ENCODE assay signal across 13 cellular contexts in genomic region chr7:28625446-28625845, GRCh38.
A peak's percentile ranks its signal among the peaks of the same experiment; 100 is the strongest.
DNase-seq lines count a peak whose midpoint lies in the region; ATAC-seq and TF ChIP-seq lines count a peak whose summit lies in the region.
"Had no signal": no experiment of that assay in that cellular context is flagged by ENCODE, and none has a peak within 500 bp of the region (broad histone marks: within the 10 kb centered on the region; RNA-seq: fewer than 3 reads in every experiment).

No MANE protein-coding gene starts in this region.

- H3K9ac ChIP-seq in adipocyte (ENCODE audit: low read length): no peak overlapping the region

- no peaks in the 10 kb centered on the region for H3K36me3 Mint-ChIP-seq in activated naive CD4-positive, alpha-beta T cell treated with anti-CD3 and anti-CD28 coated beads, Interleukin-2, amount 50 U/mL, for 72 hours
- H3K36me3 Mint-ChIP-seq in progenitor cell of endocrine pancreas (ENCODE audit: insufficient read depth): no peaks in the 10 kb centered on the region
- H3K36me3 Mint-ChIP-seq: CD8-positive, alpha-beta memory T cell had no signal

- H3K27ac Mint-ChIP-seq in activated naive CD4-positive, alpha-beta T cell treated with anti-CD3 and anti-CD28 coated beads, Interleukin-2, amount 50 U/mL, for 72 hours: no peak overlapping the region
- no peak overlapping the region for H3K27ac Mint-ChIP-seq in progenitor cell of endocrine pancreas
- H3K27ac Mint-ChIP-seq: CD8-positive, alpha-beta memory T cell had no signal

- H3K27me3 ChIP-seq in adipocyte (replicated peaks; ENCODE audit: control insufficient read depth, insufficient read depth, low read length) (no peaks in the 10 kb centered on the region), neutrophil (peaks cover 12% of the 10 kb centered on the region)

- H3K27me3 Mint-ChIP-seq in progenitor cell of endocrine pancreas: no peaks in the 10 kb centered on the region

- H3K4me3 Mint-ChIP-seq in progenitor cell of endocrine pancreas (ENCODE audit: low read depth): no peak overlapping the region
- H3K4me3 Mint-ChIP-seq: CD8-positive, alpha-beta memory T cell had no signal

- no peak for ATAC-seq in activated naive CD4-positive, alpha-beta T cell treated with anti-CD3 and anti-CD28 coated beads, Interleukin-2, amount 50 U/mL, for 72 hours

- H3K9me3 ChIP-seq in adipocyte (ENCODE audit: control insufficient read depth, low read length) (no peaks in the 10 kb centered on the region), neutrophil (no peaks in the 10 kb centered on the region)
- H3K9me3 ChIP-seq: Caco-2, HAP-1 had no signal

- peak; percentile 41 for DNase-seq in adipocyte (ENCODE audit: low read depth)
- peak; percentile 25 for DNase-seq in fibroblast of the aortic adventitia (ENCODE audit: low read depth)
- peak; percentile 40 for DNase-seq in stromal cell of bone marrow (ENCODE audit: low read depth)
- no peak for DNase-seq in activated naive CD4-positive, alpha-beta T cell treated with anti-CD3 and anti-CD28 coated beads, Interleukin-2, amount 50 U/mL, for 72 hours (ENCODE audit: low spot score in 2 of 2)
- no peak for DNase-seq in putamen (ENCODE audit: low spot score)
- no peak for DNase-seq in progenitor cell of endocrine pancreas (ENCODE audit: low spot score, unreplicated experiment)
- DNase-seq: Caco-2; CD8-positive, alpha-beta memory T cell; DMS53; GF-D8; GOT3 had no signal

- H3K4me1 ChIP-seq in adipocyte (ENCODE audit: control insufficient read depth, insufficient read depth, low read length) (peaks cover 65% of the 10 kb centered on the region), neutrophil (ENCODE audit: control insufficient read depth in 1 of 2, insufficient read depth in 1 of 2, low read depth in 1 of 2, low read length in 1 of 2) (peaks cover 17 to 20% of the 10 kb centered on the region in 2 experiments)
- H3K4me1 ChIP-seq: HAP-1 had no signal

- H3K4me3 ChIP-seq in adipocyte (ENCODE audit: low read length) (no peak overlapping the region), fibroblast of the aortic adventitia (ENCODE audit: low read depth, low read length) (no peak overlapping the region), neutrophil (ENCODE audit: low read depth in 1 of 2, low read length in 1 of 2) (no peak overlapping the region)
- H3K4me3 ChIP-seq: HAP-1 had no signal

- no peaks in the 10 kb centered on the region for H3K36me3 ChIP-seq in adipocyte (ENCODE audit: control insufficient read depth, insufficient read depth, low read length, severe bottlenecking)
- no peaks in the 10 kb centered on the region for H3K36me3 ChIP-seq in neutrophil
- H3K36me3 ChIP-seq: HAP-1 had no signal

- TF ChIP-seq CTCF in fibroblast of the aortic adventitia (IDR thresholded peaks at IDR 0.05; ENCODE audit: insufficient read depth, low read length) (no peak), neutrophil (IDR thresholded peaks at IDR 0.05) (no peak), progenitor cell of endocrine pancreas (IDR thresholded peaks at IDR 0.05; ENCODE audit: unreplicated experiment) (no peak)

- peaks cover 10% of the 10 kb centered on the region for H3K4me1 Mint-ChIP-seq in progenitor cell of endocrine pancreas (ENCODE audit: low read depth)
- H3K4me1 Mint-ChIP-seq: CD8-positive, alpha-beta memory T cell had no signal

- peak overlapping the region; percentile 19 for H3K27ac ChIP-seq in neutrophil

- no peaks in the 10 kb centered on the region for H3K9me3 Mint-ChIP-seq in activated naive CD4-positive, alpha-beta T cell treated with anti-CD3 and anti-CD28 coated beads, Interleukin-2, amount 50 U/mL, for 72 hours
- H3K9me3 Mint-ChIP-seq in progenitor cell of endocrine pancreas (ENCODE audit: low read depth): no peaks in the 10 kb centered on the region

Comparison
In these comparisons a context has a peak if more than half of its experiments do, and no peak if none do; other contexts are left out.
1. DNase-seq: peak in adipocyte (single experiment), fibroblast of the aortic adventitia (single experiment) and stromal cell of bone marrow (single experiment); none in activated naive CD4-positive, alpha-beta T cell treated with anti-CD3 and anti-CD28 coated beads, Interleukin-2, amount 50 U/mL, for 72 hours (0 of 2), putamen (single experiment) and progenitor cell of endocrine pancreas (single experiment).